ENCODE assay signal across 26 cellular contexts in the genomic region with DNA sequence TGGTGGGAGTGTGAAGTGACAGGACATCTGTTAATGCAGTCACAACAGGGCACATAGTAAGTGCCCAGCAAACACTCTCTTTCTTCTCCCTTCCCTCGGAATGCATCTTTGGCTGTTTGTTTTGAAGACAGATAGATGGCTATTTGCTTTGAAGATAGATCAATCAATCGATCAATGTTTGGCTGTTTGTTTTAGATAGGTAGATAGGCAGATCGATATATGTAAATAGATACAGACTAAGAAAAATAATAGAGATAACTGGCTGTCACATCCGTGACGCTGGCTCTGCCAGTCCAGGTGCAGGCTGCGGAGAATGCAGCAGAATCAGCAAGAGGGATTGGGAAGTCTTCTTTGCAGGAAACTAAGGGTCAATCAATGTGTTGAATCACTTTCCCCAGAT.
DNase-seq lines count a peak whose midpoint lies in the region; ATAC-seq and TF ChIP-seq lines count a peak whose summit lies in the region.
"Had no signal": no experiment of that assay in that cellular context is flagged by ENCODE, and none has a peak within 500 bp of the region (broad histone marks: within the 10 kb centered on the region; RNA-seq: fewer than 3 reads in every experiment).

No MANE protein-coding gene starts in this region.

- H3K14ac ChIP-seq in neuronal stem cell (ENCODE audit: low read length), result no peak overlapping the region

- TF ChIP-seq EP300 in suprapubic skin (IDR thresholded peaks at IDR 0.05), result no peak

- H2AFZ ChIP-seq in neuronal stem cell (ENCODE audit: low read length), result no peak overlapping the region

- H2BK15ac ChIP-seq in neuronal stem cell (ENCODE audit: low read length), result no peak overlapping the region

- H3K27ac ChIP-seq in esophagus squamous epithelium, result peak overlapping the region in 3 of 4 donors; percentile 94 to 96 (median 96)
- no peak overlapping the region for H3K27ac ChIP-seq in neuronal stem cell (replicated peaks; ENCODE audit: low read length)
- H3K27ac ChIP-seq in suprapubic skin, result peak overlapping the region; percentile 34
- H3K27ac ChIP-seq: left lung had no signal

- H4K8ac ChIP-seq in neuronal stem cell (ENCODE audit: low read depth, low read length), result no peak overlapping the region

- 81 to 90% methylated on average over 6 of the region's 6 CpGs for WGBS in esophagus squamous epithelium, 2 donors
- no CpG with 5 or more reads among the region's 6 CpGs for WGBS in neuronal stem cell (ENCODE audit: extremely low coverage in 2 of 2, insufficient read length in 2 of 2, insufficient replicate concordance in 1 of 2), 2 donors
- WGBS in suprapubic skin, result 91% methylated on average over 6 of the region's 6 CpGs

- no peak overlapping the region for H2BK5ac ChIP-seq in neuronal stem cell (ENCODE audit: low read length)

- no peaks in the 10 kb centered on the region for H3K27me3 ChIP-seq in esophagus squamous epithelium
- no peaks in the 10 kb centered on the region for H3K27me3 ChIP-seq in neuronal stem cell (ENCODE audit: control insufficient read depth in 3 of 3, insufficient read depth in 3 of 3, low read depth in 1 of 3, low read length in 3 of 3)
- H3K27me3 ChIP-seq in suprapubic skin, result no peaks in the 10 kb centered on the region
- H3K27me3 ChIP-seq: left lung, tibial nerve had no signal

- no peak for TF ChIP-seq POLR2A in esophagus squamous epithelium (IDR thresholded peaks at IDR 0.05)
- no peak for TF ChIP-seq POLR2A in suprapubic skin (IDR thresholded peaks at IDR 0.05)

- H3K9me3 ChIP-seq in esophagus squamous epithelium (no peaks in the 10 kb centered on the region), neuronal stem cell (replicated peaks in 1 of 2; ENCODE audit: control insufficient read depth in 2 of 2, insufficient read depth in 1 of 2, low read depth in 1 of 2, low read length in 2 of 2) (no peaks in the 10 kb centered on the region), suprapubic skin (no peaks in the 10 kb centered on the region)
- H3K9me3 ChIP-seq: left lung, mucosa of descending colon, tibial nerve had no signal

- peak overlapping the region in 1 of 6 donors; percentile 6 for H3K27ac Mint-ChIP-seq in immature natural killer cell
- H3K27ac Mint-ChIP-seq: activated CD4-positive, alpha-beta memory T cell treated with anti-CD3 and anti-CD28 coated beads, Interleukin-2, amount 10 ng/mL, durations not matched to agents 7 days and 5 days; activated naive CD4-positive, alpha-beta T cell treated with anti-CD3 and anti-CD28 coated beads, Interleukin-2, amount 10 ng/mL, durations not matched to agents 7 days and 5 days; T-cell had no signal

- no peak overlapping the region for H3K18ac ChIP-seq in neuronal stem cell (ENCODE audit: low read length)

- H2AK5ac ChIP-seq in neuronal stem cell (ENCODE audit: low read depth, low read length), result no peak overlapping the region

- H3K9ac ChIP-seq in neuronal stem cell (ENCODE audit: low read depth, low read length, poor library complexity), result no peak overlapping the region

- H3K23ac ChIP-seq in neuronal stem cell (ENCODE audit: low read depth, low read length, poor library complexity), result peak overlapping the region; percentile 25

- peaks cover 6 to 21% (median 14%) of the 10 kb centered on the region in 3 donors for H3K36me3 Mint-ChIP-seq in immature natural killer cell

- H3K36me3 ChIP-seq in esophagus squamous epithelium, result peaks cover 0 to 55% (median 10%) of the 10 kb centered on the region in 3 donors
- peaks cover 9 to 55% of the 10 kb centered on the region in 2 donors for H3K36me3 ChIP-seq in neuronal stem cell (replicated peaks in 1 of 2; ENCODE audit: control insufficient read depth in 2 of 2, insufficient read depth in 2 of 2, low read length in 2 of 2)
- H3K36me3 ChIP-seq in suprapubic skin, result peaks cover 17% of the 10 kb centered on the region

- peaks cover 0 to 4% (median 0%) of the 10 kb centered on the region in 3 donors for H3K27me3 Mint-ChIP-seq in immature natural killer cell (ENCODE audit: low read depth in 3 of 3)
- H3K27me3 Mint-ChIP-seq: activated CD4-positive, alpha-beta memory T cell treated with anti-CD3 and anti-CD28 coated beads, Interleukin-2, amount 10 ng/mL, durations not matched to agents 7 days and 5 days; activated naive CD4-positive, alpha-beta T cell treated with anti-CD3 and anti-CD28 coated beads, Interleukin-2, amount 10 ng/mL, durations not matched to agents 7 days and 5 days; T-cell had no signal

- TF ChIP-seq CTCF in esophagus squamous epithelium (IDR thresholded peaks at IDR 0.05) (no peak), suprapubic skin (IDR thresholded peaks at IDR 0.05) (no peak)

- intact Hi-C loops in esophagus squamous epithelium (cut with DNase I), result no loop called here

- H3K4me2 ChIP-seq in neuronal stem cell (ENCODE audit: insufficient read depth, low read length, poor library complexity, severe bottlenecking), result no peak overlapping the region

- no peak overlapping the region for H4K91ac ChIP-seq in neuronal stem cell (ENCODE audit: low read depth, low read length, poor library complexity)

- ATAC-seq in GM19455 (IDR thresholded peaks at IDR 0.05; ENCODE audit: unreplicated experiment), result no peak
- ATAC-seq: HCT116; left lung; mucosa of descending colon; stimulated activated naive CD8-positive, alpha-beta T cell treated with anti-CD3 and anti-CD28 coated beads, Interleukin-15, Interleukin-2, amounts not matched to agents 100 U/mL and 50 U/mL, for 24 hours; T-cell had no signal

- H2BK12ac ChIP-seq in neuronal stem cell (ENCODE audit: low read length), result no peak overlapping the region

- peaks cover 22 to 68% (median 32%) of the 10 kb centered on the region in 3 donors for H3K4me1 ChIP-seq in esophagus squamous epithelium
- H3K4me1 ChIP-seq in neuronal stem cell (ENCODE audit: control insufficient read depth in 2 of 2, insufficient read depth in 1 of 2, low read depth in 1 of 2, low read length in 2 of 2), result peaks cover 13 to 14% of the 10 kb centered on the region in 2 donors
- H3K4me1 ChIP-seq in suprapubic skin, result peaks cover 39% of the 10 kb centered on the region

- H3K4me1 Mint-ChIP-seq in immature natural killer cell, result peaks cover 3 to 15% of the 10 kb centered on the region in 2 donors

- no peak overlapping the region for H2BK120ac ChIP-seq in neuronal stem cell (ENCODE audit: low read depth, low read length)

- H3K4ac ChIP-seq in neuronal stem cell (ENCODE audit: low read length), result no peak overlapping the region

- H3K4me3 ChIP-seq in esophagus squamous epithelium, result no peak overlapping the region
- no peak overlapping the region for H3K4me3 ChIP-seq in neuronal stem cell (ENCODE audit: low read length in 2 of 2)
- no peak overlapping the region for H3K4me3 ChIP-seq in suprapubic skin
- H3K4me3 ChIP-seq: left lung, mucosa of descending colon, tibial nerve had no signal

- no peaks in the 10 kb centered on the region for H3K79me1 ChIP-seq in neuronal stem cell (ENCODE audit: low read depth, low read length)

- DNase-seq in NCI-H146 (lab: John Stamatoyannopoulos, UW) (peak; percentile 30), esophagus squamous epithelium (lab: John Stamatoyannopoulos, UW) (no peak), neuronal stem cell (ENCODE audit: low spot score) (no peak), suprapubic skin (ENCODE audit: low spot score in 2 of 2) (no peak), NCI-H345 (lab: John Stamatoyannopoulos, UW) (no peak), SIG-M5 (lab: John Stamatoyannopoulos, UW) (no peak), immature natural killer cell (no peak)
- DNase-seq: activated CD4-positive, alpha-beta memory T cell treated with anti-CD3 and anti-CD28 coated beads, Interleukin-2, amount 10 ng/mL, durations not matched to agents 7 days and 5 days; activated CD8-positive, alpha-beta memory T cell treated with anti-CD3 and anti-CD28 coated beads, Interleukin-2, amount 50 U/mL, for 48 hours; activated naive CD4-positive, alpha-beta T cell treated with anti-CD3 and anti-CD28 coated beads, Interleukin-2, amount 10 ng/mL, durations not matched to agents 7 days and 5 days; amygdala; C1 segment of cervical spinal cord; DND-41; effector CD4-positive, alpha-beta T cell; left lung; mucosa of descending colon; NCI-H1105; NCI-H2029 treated with DMSO at 0.1 percent for 48 hours; NCI-H2227 treated with DMSO at 0.1 percent for 48 hours; stimulated activated CD4-positive, alpha-beta T cell treated with anti-CD3 and anti-CD28 coated beads, Interleukin-15, amount 100 ng/mL, for 24 hours; stimulated activated naive CD8-positive, alpha-beta T cell treated with anti-CD3 and anti-CD28 coated beads, Interleukin-15, Interleukin-2, amounts not matched to agents 100 U/mL and 50 U/mL, for 24 hours; T-cell had no signal

- no peaks in the 10 kb centered on the region for H3K9me3 Mint-ChIP-seq in immature natural killer cell
- H3K9me3 Mint-ChIP-seq: activated CD4-positive, alpha-beta memory T cell treated with anti-CD3 and anti-CD28 coated beads, Interleukin-2, amount 10 ng/mL, durations not matched to agents 7 days and 5 days; activated naive CD4-positive, alpha-beta T cell treated with anti-CD3 and anti-CD28 coated beads, Interleukin-2, amount 10 ng/mL, durations not matched to agents 7 days and 5 days; neural crest cell; T-cell had no signal

- H3K4me3 Mint-ChIP-seq in immature natural killer cell, result no peak overlapping the region
- H3K4me3 Mint-ChIP-seq: activated CD4-positive, alpha-beta memory T cell treated with anti-CD3 and anti-CD28 coated beads, Interleukin-2, amount 10 ng/mL, durations not matched to agents 7 days and 5 days; activated naive CD4-positive, alpha-beta T cell treated with anti-CD3 and anti-CD28 coated beads, Interleukin-2, amount 10 ng/mL, durations not matched to agents 7 days and 5 days; neural crest cell; T-cell had no signal
